ENCODE assay signal across 8 cellular contexts in the genomic region with DNA sequence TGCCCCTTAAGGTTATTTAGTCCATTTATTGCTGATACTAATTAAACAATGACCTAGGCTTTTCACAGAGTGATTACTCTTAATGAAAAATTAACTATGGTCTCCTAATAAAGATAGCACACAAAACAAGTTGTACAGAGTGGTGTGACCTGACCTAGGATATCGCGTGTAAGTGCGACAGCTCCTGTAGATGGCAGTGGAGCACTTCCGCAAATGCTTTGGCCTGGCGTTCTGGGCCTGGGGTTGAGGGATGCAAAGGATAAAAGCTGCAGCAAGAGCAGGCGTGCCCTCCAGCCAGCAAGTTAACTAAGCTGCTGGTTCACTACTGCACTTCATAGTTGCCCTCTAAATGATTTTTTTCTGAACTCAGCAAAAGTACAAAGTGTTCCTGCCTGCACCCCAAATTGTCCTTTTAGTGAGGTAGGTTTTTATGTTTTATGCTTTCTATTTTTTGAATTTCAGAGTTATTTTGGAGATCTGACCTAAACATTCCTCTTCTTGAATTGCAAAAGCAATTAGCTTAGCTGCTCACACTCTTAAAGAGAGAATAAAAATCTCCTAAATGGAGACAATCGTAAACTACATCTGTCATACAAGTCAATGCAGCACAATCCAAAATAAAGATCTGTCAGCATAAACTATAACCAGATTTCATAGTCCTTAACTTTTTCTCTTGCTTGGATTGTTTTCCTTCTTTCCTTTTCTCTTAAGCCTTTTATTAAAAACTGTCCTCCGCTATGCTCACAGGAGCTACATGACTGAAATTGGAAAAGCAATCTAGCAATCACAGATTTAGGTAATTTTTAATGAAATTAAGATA.
DNase-seq lines count a peak whose midpoint lies in the region; ATAC-seq and TF ChIP-seq lines count a peak whose summit lies in the region.

No MANE protein-coding gene starts in this region.

- peak; percentile 83 for ATAC-seq in GM19035 (IDR thresholded peaks at IDR 0.05; ENCODE audit: unreplicated experiment)
- peak; percentile 58 for ATAC-seq in stimulated activated naive CD8-positive, alpha-beta T cell treated with anti-CD3 and anti-CD28 coated beads, Interleukin-15, amount 100 ng/mL, for 72 hours

- no peaks in the 10 kb centered on the region for H3K36me3 Mint-ChIP-seq in brain

- peak overlapping the region in 3 of 5 experiments; percentile 44 to 84 (median 67) for H3K27ac Mint-ChIP-seq in brain
- H3K27ac Mint-ChIP-seq in stimulated activated naive CD8-positive, alpha-beta T cell treated with anti-CD3 and anti-CD28 coated beads, Interleukin-15, amount 100 ng/mL, for 72 hours, result no peak overlapping the region

- peaks cover 0 to 5% (median 0%) of the 10 kb centered on the region in 5 experiments for H3K9me3 Mint-ChIP-seq in brain
- peaks cover 0 to 4% of the 10 kb centered on the region in 2 donors for H3K9me3 Mint-ChIP-seq in stimulated activated naive CD8-positive, alpha-beta T cell treated with anti-CD3 and anti-CD28 coated beads, Interleukin-15, amount 100 ng/mL, for 72 hours

- peak overlapping the region in 1 of 5 experiments; percentile 21 for H3K4me3 Mint-ChIP-seq in brain
- H3K4me3 Mint-ChIP-seq in stimulated activated naive CD8-positive, alpha-beta T cell treated with anti-CD3 and anti-CD28 coated beads, Interleukin-15, amount 100 ng/mL, for 72 hours, result no peak overlapping the region

- peak; percentile 91 to 96 for TF ChIP-seq CTCF in brain (conservative IDR thresholded peaks at IDR 0.05)

- peaks cover 4% of the 10 kb centered on the region for H3K27me3 Mint-ChIP-seq in brain
- no peaks in the 10 kb centered on the region for H3K27me3 Mint-ChIP-seq in stimulated activated naive CD8-positive, alpha-beta T cell treated with anti-CD3 and anti-CD28 coated beads, Interleukin-15, amount 100 ng/mL, for 72 hours

- DNase-seq in CMK (ENCODE audit: low read depth), result peak; percentile 11
- DNase-seq in HuH-7 (ENCODE audit: low spot score), result peak; percentile 62
- peak; percentile 22 to 24 for DNase-seq in NOMO-1 (lab: John Stamatoyannopoulos, UW; ENCODE audit: unreplicated experiment in 2 of 2)
- DNase-seq in inferior parietal cortex (ENCODE audit: extremely low spot score), result peak; percentile 75
- DNase-seq in stimulated activated naive CD8-positive, alpha-beta T cell treated with anti-CD3 and anti-CD28 coated beads, Interleukin-15, amount 100 ng/mL, for 72 hours, result peak in 1 of 2 donors; percentile 14
- DNase-seq in activated CD8-positive, alpha-beta memory T cell treated with anti-CD3 and anti-CD28 coated beads for 24 hours, result no peak

- H3K4me1 Mint-ChIP-seq in brain, result peaks cover 39% of the 10 kb centered on the region
- H3K4me1 Mint-ChIP-seq in stimulated activated naive CD8-positive, alpha-beta T cell treated with anti-CD3 and anti-CD28 coated beads, Interleukin-15, amount 100 ng/mL, for 72 hours, result no peaks in the 10 kb centered on the region

Comparison
In these comparisons a context has a peak if more than half of its experiments do, and no peak if none do; other contexts are left out.
1. H3K27ac Mint-ChIP-seq: peak in brain (3 of 5); none in stimulated activated naive CD8-positive, alpha-beta T cell treated with anti-CD3 and anti-CD28 coated beads, Interleukin-15, amount 100 ng/mL, for 72 hours (0 of 2).